10 cellular contexts compared by ENCODE assay signal in genomic region chr17:70365098-70365583, GRCh38.
DNase-seq lines count a peak whose midpoint lies in the region; ATAC-seq and TF ChIP-seq lines count a peak whose summit lies in the region.
"Had no signal": no experiment of that assay in that cellular context is flagged by ENCODE, and none has a peak within 500 bp of the region (broad histone marks: within the 10 kb centered on the region; RNA-seq: fewer than 3 reads in every experiment).

No MANE protein-coding gene starts in this region.

- no peak overlapping the region for H3K4me2 ChIP-seq in hepatocyte

- H3K9me3 Mint-ChIP-seq in immature natural killer cell: peaks cover 2 to 21% (median 5%) of the 10 kb centered on the region in 6 donors
- H3K9me3 Mint-ChIP-seq in activated CD8-positive, alpha-beta T cell treated with anti-CD3 and anti-CD28 coated beads for 36 hours: peaks cover 1% of the 10 kb centered on the region
- peaks cover 0 to 11% (median 0%) of the 10 kb centered on the region in 9 donors for H3K9me3 Mint-ChIP-seq in naive thymus-derived CD8-positive, alpha-beta T cell

- H3K4me1 Mint-ChIP-seq in immature natural killer cell: no peaks in the 10 kb centered on the region
- H3K4me1 Mint-ChIP-seq in activated CD8-positive, alpha-beta T cell treated with anti-CD3 and anti-CD28 coated beads for 36 hours (ENCODE audit: low read depth): no peaks in the 10 kb centered on the region
- no peaks in the 10 kb centered on the region for H3K4me1 Mint-ChIP-seq in naive thymus-derived CD8-positive, alpha-beta T cell

- H4K20me1 ChIP-seq in hepatocyte (ENCODE audit: insufficient read depth, poor library complexity, severe bottlenecking): no peaks in the 10 kb centered on the region

- H3K27ac Mint-ChIP-seq in immature natural killer cell: no peak overlapping the region
- no peak overlapping the region for H3K27ac Mint-ChIP-seq in activated CD8-positive, alpha-beta T cell treated with anti-CD3 and anti-CD28 coated beads for 36 hours
- H3K27ac Mint-ChIP-seq in naive thymus-derived CD8-positive, alpha-beta T cell: no peak overlapping the region

- ATAC-seq in GM21576 (IDR thresholded peaks at IDR 0.05; ENCODE audit: unreplicated experiment) (peak; percentile 70), GM19324 (IDR thresholded peaks at IDR 0.05; ENCODE audit: low FRiP score, unreplicated experiment) (no peak)
- no peak for ATAC-seq in activated CD8-positive, alpha-beta T cell treated with anti-CD3 and anti-CD28 coated beads for 36 hours
- ATAC-seq in naive thymus-derived CD8-positive, alpha-beta T cell: no peak

- POLR2A ChIA-PET in activated CD8-positive, alpha-beta T cell treated with anti-CD3 and anti-CD28 coated beads for 36 hours (lab: Charles Lee): no interaction called here
- POLR2A ChIA-PET in naive thymus-derived CD8-positive, alpha-beta T cell (lab: Charles Lee): no interaction called here

- no peaks in the 10 kb centered on the region for H3K36me3 Mint-ChIP-seq in immature natural killer cell
- no peaks in the 10 kb centered on the region for H3K36me3 Mint-ChIP-seq in activated CD8-positive, alpha-beta T cell treated with anti-CD3 and anti-CD28 coated beads for 36 hours (ENCODE audit: low read depth)
- H3K36me3 Mint-ChIP-seq in naive thymus-derived CD8-positive, alpha-beta T cell: no peaks in the 10 kb centered on the region

- H3K9me3 ChIP-seq in hepatocyte (ENCODE audit: low read depth): no peaks in the 10 kb centered on the region
- H3K9me3 ChIP-seq: SJCRH30 had no signal

- no peaks in the 10 kb centered on the region for H3K4me1 ChIP-seq in hepatocyte (ENCODE audit: insufficient read depth)

- H3K4me3 Mint-ChIP-seq in immature natural killer cell: no peak overlapping the region
- H3K4me3 Mint-ChIP-seq in activated CD8-positive, alpha-beta T cell treated with anti-CD3 and anti-CD28 coated beads for 36 hours: no peak overlapping the region
- H3K4me3 Mint-ChIP-seq in naive thymus-derived CD8-positive, alpha-beta T cell: no peak overlapping the region

- intact Hi-C loops in activated CD8-positive, alpha-beta T cell treated with anti-CD3 and anti-CD28 coated beads for 36 hours (cut with micrococcal nuclease): no loop called here

- no peak overlapping the region for H3K4me3 ChIP-seq in hepatocyte
- H3K4me3 ChIP-seq: SJCRH30 had no signal

- H3K27me3 ChIP-seq in hepatocyte: no peaks in the 10 kb centered on the region

- H3K36me3 ChIP-seq in hepatocyte (replicated peaks; ENCODE audit: insufficient read depth, low read depth): no peaks in the 10 kb centered on the region
- H3K36me3 ChIP-seq: SJCRH30 had no signal

- DNase-seq in Daoy (ENCODE audit: low read depth) (peak; percentile 7), HS-5 (ENCODE audit: low read depth) (peak; percentile 18), hepatocyte (ENCODE audit: low spot score) (peak; percentile 19), immature natural killer cell (no peak)
- no peak for DNase-seq in activated CD8-positive, alpha-beta T cell treated with anti-CD3 and anti-CD28 coated beads for 36 hours
- DNase-seq in naive thymus-derived CD8-positive, alpha-beta T cell: no peak
- DNase-seq: stimulated activated CD4-positive, alpha-beta T cell treated with anti-CD3 and anti-CD28 coated beads, Interleukin-2, amount 100 ng/mL, for 48 hours had no signal

- CTCF ChIA-PET in activated CD8-positive, alpha-beta T cell treated with anti-CD3 and anti-CD28 coated beads for 36 hours (lab: Charles Lee): no interaction called here

- H3K9me2 ChIP-seq in hepatocyte (replicated peaks; ENCODE audit: insufficient read depth): no peaks in the 10 kb centered on the region

- no peak for TF ChIP-seq CTCF in hepatocyte (IDR thresholded peaks at IDR 0.05; ENCODE audit: poor library complexity)
- no peak for TF ChIP-seq CTCF in activated CD8-positive, alpha-beta T cell treated with anti-CD3 and anti-CD28 coated beads for 36 hours (IDR thresholded peaks at IDR 0.05)

- H3K27me3 Mint-ChIP-seq in immature natural killer cell (ENCODE audit: low read depth in 3 of 3): peaks cover 0 to 2% (median 1%) of the 10 kb centered on the region in 3 donors
- peaks cover 2% of the 10 kb centered on the region for H3K27me3 Mint-ChIP-seq in activated CD8-positive, alpha-beta T cell treated with anti-CD3 and anti-CD28 coated beads for 36 hours
- peaks cover 3 to 14% (median 5%) of the 10 kb centered on the region in 5 donors for H3K27me3 Mint-ChIP-seq in naive thymus-derived CD8-positive, alpha-beta T cell

- no peak overlapping the region for H2AFZ ChIP-seq in hepatocyte

- H3K79me2 ChIP-seq in hepatocyte: no peaks in the 10 kb centered on the region

- H3K27ac ChIP-seq in hepatocyte: peak overlapping the region; percentile 10
- H3K27ac ChIP-seq: SJCRH30 had no signal

- WGBS in hepatocyte (ENCODE audit: low lambda C conversion rate, missing lambda C conversion rate): 45% methylated on average over 2 of the region's 2 CpGs

Comparison
In these comparisons a context has a peak if more than half of its experiments do, and no peak if none do; other contexts are left out.
1. DNase-seq: peak in Daoy (single experiment), HS-5 (single experiment) and hepatocyte (single experiment); none in immature natural killer cell (0 of 3), activated CD8-positive, alpha-beta T cell treated with anti-CD3 and anti-CD28 coated beads for 36 hours (single experiment) and naive thymus-derived CD8-positive, alpha-beta T cell (0 of 10).